ENCODE assay signal across 8 cellular contexts in the genomic region with DNA sequence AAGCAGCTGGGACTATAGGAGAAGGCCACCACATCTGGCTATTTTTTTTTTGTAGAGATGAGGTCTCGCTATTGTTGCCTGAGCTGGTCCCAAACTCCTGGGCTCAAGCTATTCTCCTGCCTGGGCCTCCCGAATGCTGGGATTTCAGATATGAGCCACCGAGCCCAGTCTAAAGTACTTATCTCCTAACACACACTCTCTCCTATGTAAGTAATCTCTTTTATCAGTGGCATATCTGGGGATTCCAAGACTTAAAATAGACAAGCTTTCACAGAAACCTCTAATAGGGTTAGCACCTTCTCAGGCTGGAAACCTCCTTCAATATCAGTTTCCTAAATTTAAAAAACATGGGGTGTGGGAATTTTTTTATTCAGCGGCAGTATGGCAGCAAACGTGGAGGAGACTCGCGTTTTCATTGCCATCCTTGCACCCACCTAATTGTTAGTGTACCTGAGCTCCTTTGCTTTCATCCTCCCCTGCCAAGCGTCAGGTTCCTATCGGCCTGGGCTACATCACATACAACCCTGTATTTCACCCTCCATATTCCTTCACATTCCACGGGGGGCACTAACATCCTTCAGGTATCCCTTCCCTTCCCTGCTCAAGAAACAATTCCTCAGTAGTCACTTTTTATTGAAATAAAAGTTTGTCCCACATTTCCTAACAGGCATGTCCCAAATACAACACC. TPM values are rescaled to one million over a fixed set of nuclear protein-coding genes. Genes with fewer than 3 reads are reported as not detected.
DNase-seq lines count a peak whose midpoint lies in the region; ATAC-seq and TF ChIP-seq lines count a peak whose summit lies in the region.

No MANE protein-coding gene starts in this region.

- H3K4me1 Mint-ChIP-seq in natural killer cell, result peaks cover 14 to 16% of the 10 kb centered on the region in 2 donors

- H3K79me2 ChIP-seq in DND-41 (ENCODE audit: insufficient read depth, low read length), result peaks cover 61% of the 10 kb centered on the region

- peaks cover 1 to 3% of the 10 kb centered on the region in 2 donors for H3K27me3 Mint-ChIP-seq in natural killer cell (ENCODE audit: low read depth in 2 of 2)

- peak overlapping the region; percentile 44 to 84 for H3K4me3 ChIP-seq in DND-41 (ENCODE audit: low read depth in 1 of 2, low read length in 2 of 2)
- H3K4me3 ChIP-seq in colonic mucosa, result peak overlapping the region; percentile 67

- TF ChIP-seq CTCF in DND-41 (IDR thresholded peaks at IDR 0.05; ENCODE audit: borderline replicate concordance, extremely low read depth, low read length, poor library complexity, severe bottlenecking) (peak; percentile 49), colonic mucosa (IDR thresholded peaks at IDR 0.05) (no peak), natural killer cell (IDR thresholded peaks at IDR 0.05) (no peak)

- no peaks in the 10 kb centered on the region for H3K36me3 Mint-ChIP-seq in natural killer cell

- peak overlapping the region; percentile 84 for H3K4me2 ChIP-seq in DND-41 (ENCODE audit: insufficient read depth, low read length)

- no peaks in the 10 kb centered on the region for H3K9me3 Mint-ChIP-seq in natural killer cell

- H4K20me1 ChIP-seq in DND-41 (ENCODE audit: insufficient read depth, low read length), result peaks cover 6% of the 10 kb centered on the region; the same call in 1 of the 2 replicates

- no peaks in the 10 kb centered on the region for H3K9me3 ChIP-seq in DND-41 (ENCODE audit: insufficient read depth, low read length, severe bottlenecking)
- no peaks in the 10 kb centered on the region for H3K9me3 ChIP-seq in colonic mucosa

- H3K27ac Mint-ChIP-seq in natural killer cell, result peak overlapping the region; percentile 71 to 87

- peak overlapping the region; percentile 86 for H2AFZ ChIP-seq in DND-41 (ENCODE audit: low read depth, low read length)

- intact Hi-C loops in colonic mucosa (cut with DNase I), result no loop called here
- intact Hi-C loops in natural killer cell (cut with micrococcal nuclease), result no loop called here

- H3K9ac ChIP-seq in DND-41 (ENCODE audit: low read depth, low read length) (peak overlapping the region; percentile 70), colonic mucosa (ENCODE audit: low read depth in 2 of 2, low read length in 2 of 2) (peak overlapping the region; percentile 83 to 89)

- ATAC-seq in DND-41 (ENCODE audit: insufficient read depth, low read depth) (no peak), natural killer cell (no peak), GM18498 (IDR thresholded peaks at IDR 0.05; ENCODE audit: unreplicated experiment) (no peak), GM18511 (IDR thresholded peaks at IDR 0.05; ENCODE audit: unreplicated experiment) (no peak)

- H3K36me3 ChIP-seq in DND-41 (ENCODE audit: insufficient read depth, low read length) (peaks cover 2% of the 10 kb centered on the region; the same call in 1 of the 2 replicates), colonic mucosa (no peaks in the 10 kb centered on the region)

- H3K27ac ChIP-seq in DND-41 (ENCODE audit: low read length) (peak overlapping the region; percentile 82), colonic mucosa (peak overlapping the region; percentile 75)

- H3K27me3 ChIP-seq in DND-41 (ENCODE audit: insufficient read depth, low read length, poor library complexity) (no peaks in the 10 kb centered on the region), colonic mucosa (no peaks in the 10 kb centered on the region)

- DNase-seq in DND-41 (no peak), NCI-H69 (lab: John Stamatoyannopoulos, UW) (peak; percentile 62), colonic mucosa (no peak), natural killer cell (no peak), iPS-NIHi7 (ENCODE audit: extremely low spot score) (no peak), inferior parietal cortex (ENCODE audit: extremely low spot score) (no peak)

- peaks cover 29% of the 10 kb centered on the region for H3K4me1 ChIP-seq in DND-41 (ENCODE audit: insufficient read depth, low read length)
- no peaks in the 10 kb centered on the region for H3K4me1 ChIP-seq in colonic mucosa

- H3K4me3 Mint-ChIP-seq in natural killer cell, result peak overlapping the region; percentile 90

RNA-seq across cellular contexts. Expression of a gene that starts 1.1 kb away (rescaled TPM):
- total RNA-seq in colonic mucosa (10 to 100 TPM; 15.9 to 20.3 TPM), natural killer cell (10 to 100 TPM; 68.8 to 92.7 (median 74.1) TPM)

RNA-seq across cellular contexts. Expression of a gene that starts 17.3 kb away (rescaled TPM):
- total RNA-seq in colonic mucosa, result 1 to 10 TPM; 3.5 to 8.4 TPM
- total RNA-seq in natural killer cell, result not detected

RNA-seq across cellular contexts. Expression of a gene that starts 29.5 kb away (rescaled TPM):
- 100 to 1,000 TPM in 1 of 2 donors, 10 to 100 TPM in 1; 86.9 to 105 TPM for total RNA-seq in colonic mucosa
- total RNA-seq in natural killer cell, result 10 to 100 TPM; 39.9 to 46.4 (median 41.5) TPM

RNA-seq across cellular contexts. Expression of a gene that starts 36.7 kb away (rescaled TPM):
- total RNA-seq in colonic mucosa, result 10 to 100 TPM; 32.6 to 54.6 TPM
- under 1 TPM in 2 of 3 donors, not detected in 1; 0.09 to 0.13 TPM for total RNA-seq in natural killer cell

RNA-seq across cellular contexts. Expression of a gene that starts 54.8 kb away (rescaled TPM):
- total RNA-seq in colonic mucosa (100 to 1,000 TPM; 167 to 219 TPM), natural killer cell (10 to 100 TPM; 12.9 to 19.3 (median 13.1) TPM)

Comparison
In these comparisons a context has a peak if more than half of its experiments do, and no peak if none do; other contexts are left out.
1. RNA of a gene that starts 17.3 kb away (total RNA-seq): 3.5 to 8.4 TPM in colonic mucosa; not detected in natural killer cell; every median in the first group is over 4 times any median in the second.